9 cellular contexts compared by ENCODE assay signal in the genomic region with DNA sequence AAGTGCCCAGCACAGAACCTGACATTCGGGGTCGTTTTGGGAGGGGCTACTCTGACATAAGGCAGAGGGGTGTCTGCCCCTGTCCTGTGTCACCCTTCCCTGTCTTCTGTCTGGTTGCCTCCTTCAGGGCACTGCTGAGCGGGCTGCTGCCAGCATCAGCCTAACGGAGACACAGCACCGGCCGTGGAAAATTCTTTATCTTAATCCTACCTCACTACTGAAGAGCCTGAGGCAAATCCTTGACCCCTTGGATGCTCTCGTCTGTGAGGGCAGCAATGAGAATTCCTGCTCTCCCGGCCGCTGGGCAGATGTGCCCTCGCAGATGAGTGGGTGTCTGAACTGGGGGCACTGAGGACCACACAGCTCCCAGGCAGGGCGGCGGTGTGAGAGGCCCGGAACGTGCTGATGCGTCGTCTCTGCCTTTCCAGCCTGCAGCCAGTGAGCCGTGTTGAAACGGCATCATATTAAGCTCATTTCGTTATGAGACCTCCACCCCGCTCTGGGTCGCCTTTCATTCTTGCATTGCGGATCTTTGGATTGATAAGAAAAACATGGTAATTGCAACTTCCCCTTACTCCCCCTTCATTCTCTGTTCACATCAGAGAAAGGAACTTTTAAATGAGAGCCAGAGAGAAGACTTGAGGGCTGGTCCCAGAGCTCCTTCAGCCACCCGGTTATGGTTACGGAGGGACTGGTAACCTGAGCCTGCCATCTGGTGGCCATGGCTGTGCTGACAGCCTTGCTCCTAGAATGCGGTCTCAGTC.
A peak's percentile ranks its signal among the peaks of the same experiment; 100 is the strongest.
DNase-seq lines count a peak whose midpoint lies in the region; ATAC-seq and TF ChIP-seq lines count a peak whose summit lies in the region.
"Had no signal": no experiment of that assay in that cellular context is flagged by ENCODE, and none has a peak within 500 bp of the region (broad histone marks: within the 10 kb centered on the region; RNA-seq: fewer than 3 reads in every experiment).

No MANE protein-coding gene starts in this region.

- H3K27me3 ChIP-seq in dorsolateral prefrontal cortex (peaks cover 0 to 53% (median 32%) of the 10 kb centered on the region in 45 donors), lung (ENCODE audit: control insufficient read depth, insufficient read depth) (peaks cover 7% of the 10 kb centered on the region)

- DNase-seq in Ammon's horn (ENCODE audit: low spot score) = peak; percentile 90
- DNase-seq in NCI-H2227 treated with DMSO at 0.1 percent for 48 hours (lab: John Stamatoyannopoulos, UW) = peak; percentile 53
- peak; percentile 43 to 62 for DNase-seq in activated CD4-positive, alpha-beta T cell treated with anti-CD3 and anti-CD28 coated beads for 4 hours
- peak; percentile 73 to 87 (median 80) for DNase-seq in dorsolateral prefrontal cortex
- DNase-seq in lung (ENCODE audit: low spot score) = peak; percentile 75
- DNase-seq in stimulated activated CD8-positive, alpha-beta memory T cell treated with anti-CD3 and anti-CD28 coated beads, Interleukin-12 subunit alpha, Interleukin-12 subunit beta, amount 100 ng/mL, for 24 hours (ENCODE audit: extremely low read depth) = peak; percentile 32

- intact Hi-C loops in dorsolateral prefrontal cortex (cut with DNase I) = loop anchor here (2.0 to 5.0 kb wide), 4 partner anchors 293 to 549 kb away; no protein-coding TSS in a partner anchor

- WGBS in lung, 2 donors = 5 to 9% methylated on average over 25 of the region's 25 CpGs

- H3K4me1 ChIP-seq in lung (ENCODE audit: control insufficient read depth in 2 of 2, insufficient read depth in 2 of 2, low read length in 2 of 2) = peaks cover 0 to 2% of the 10 kb centered on the region in 2 donors

- H3K36me3 ChIP-seq in lung (ENCODE audit: control insufficient read depth in 2 of 2, insufficient read depth in 2 of 2, low read length in 2 of 2) = no peaks in the 10 kb centered on the region

- TF ChIP-seq CTCF in dorsolateral prefrontal cortex (IDR thresholded peaks at IDR 0.05 in 54 of 56, conservative IDR thresholded peaks at IDR 0.05 in 2 of 56; ENCODE audit: low read depth in 1 of 56, partially characterized antibody in 56 of 56) (peak; percentile 29 to 96 (median 91)), lung (IDR thresholded peaks at IDR 0.05; ENCODE audit: control extremely low read depth, extremely low read depth) (peak; percentile 66)

- H3K4me3 ChIP-seq in dorsolateral prefrontal cortex (peak overlapping the region in 46 of 59 donors; percentile 1 to 56 (median 38)), lung (no peak overlapping the region)
- H3K4me3 ChIP-seq: SK-N-MC had no signal

- peak; percentile 89 for ATAC-seq in GM18909 (IDR thresholded peaks at IDR 0.05; ENCODE audit: poor library complexity, unreplicated experiment)
- peak; percentile 88 for ATAC-seq in HG03159 (IDR thresholded peaks at IDR 0.05; ENCODE audit: unreplicated experiment)
- ATAC-seq in lung (ENCODE audit: insufficient read depth, low FRiP score) = peak; percentile 79

- H3K27ac ChIP-seq in dorsolateral prefrontal cortex = no peak overlapping the region
- H3K27ac ChIP-seq in lung (ENCODE audit: low read depth in 1 of 2, low read length in 1 of 2) = no peak overlapping the region
- H3K27ac ChIP-seq: SK-N-MC had no signal

- H3K9me3 ChIP-seq in lung (ENCODE audit: control insufficient read depth in 2 of 2, insufficient read depth in 1 of 2, low read length in 1 of 2) = no peaks in the 10 kb centered on the region

Comparison
In these comparisons a context has a peak if more than half of its experiments do, and no peak if none do; other contexts are left out.
1. DNase-seq: peak in every context shown above with its lines; median percentile 90 in Ammon's horn; 80 in dorsolateral prefrontal cortex; 75 in lung; 53 in NCI-H2227 treated with DMSO at 0.1 percent for 48 hours; 52 in activated CD4-positive, alpha-beta T cell treated with anti-CD3 and anti-CD28 coated beads for 4 hours; 32 in stimulated activated CD8-positive, alpha-beta memory T cell treated with anti-CD3 and anti-CD28 coated beads, Interleukin-12 subunit alpha, Interleukin-12 subunit beta, amount 100 ng/mL, for 24 hours.